Comparison of ENCODE assay signal across 27 cellular contexts in genomic region chr10:120799849-120800248, GRCh38.
"Had no signal": no experiment of that assay in that cellular context is flagged by ENCODE, and none has a peak within 500 bp of the region (broad histone marks: within the 10 kb centered on the region; RNA-seq: fewer than 3 reads in every experiment).

No MANE protein-coding gene starts in this region.

- FAIRE-seq: islet of Langerhans had no signal

- H3K9me3 ChIP-seq: esophagus squamous epithelium, left lung, prostate gland, right atrium auricular region, stomach, thyroid gland, vagina had no signal

- H3K27ac ChIP-seq: coronary artery, esophagus squamous epithelium, left lung, prostate gland, right atrium auricular region, stomach, thyroid gland, vagina had no signal

- H3K27me3 ChIP-seq: esophagus squamous epithelium, left lung, right atrium auricular region, stomach, thyroid gland, vagina had no signal

- ATAC-seq: left cardiac atrium; left lung; naive thymus-derived CD4-positive, alpha-beta T cell; sciatic nerve; stimulated activated effector memory CD8-positive, alpha-beta T cell treated with anti-CD3 and anti-CD28 coated beads, Interleukin-12 subunit alpha, Interleukin-12 subunit beta, amount 100 ng/mL, for 72 hours had no signal

- H3K4me3 ChIP-seq: coronary artery, esophagus squamous epithelium, left lung, prostate gland, right atrium auricular region, smooth muscle cell, stomach, thyroid gland, vagina had no signal

- H3K4me2 ChIP-seq: smooth muscle cell had no signal

- H3K36me3 ChIP-seq: esophagus squamous epithelium, left lung, prostate gland, right atrium auricular region, stomach, thyroid gland, vagina had no signal

- DNase-seq: dermis blood vessel endothelial cell; effector memory CD4-positive, alpha-beta T cell; erythroblast; esophagus squamous epithelium; foreskin melanocyte; hypothalamus; left cardiac atrium; left lung; mesenchymal stem cell; midbrain; naive thymus-derived CD4-positive, alpha-beta T cell; nucleus accumbens; stimulated activated CD4-positive, alpha-beta T cell treated with anti-CD3 and anti-CD28 coated beads, Interleukin-12 subunit alpha, Interleukin-12 subunit beta, amount 100 ng/mL, for 4 hours; stimulated activated CD4-positive, alpha-beta T cell treated with anti-CD3 and anti-CD28 coated beads, Interleukin-2, amount 100 ng/mL, for 24 hours; stimulated activated CD4-positive, alpha-beta T cell treated with anti-CD3 and anti-CD28 coated beads, Interleukin-4, amount 100 ng/mL, for 24 hours; stimulated activated naive CD4-positive, alpha-beta T cell treated with Interleukin-2 at 50 U/mL for 16 hours; stomach; thyroid gland; trophoblast cell had no signal

- H3K4me1 ChIP-seq: esophagus squamous epithelium, prostate gland, right atrium auricular region, stomach, thyroid gland, vagina had no signal
